13 cellular contexts compared by ENCODE assay signal in the genomic region with DNA sequence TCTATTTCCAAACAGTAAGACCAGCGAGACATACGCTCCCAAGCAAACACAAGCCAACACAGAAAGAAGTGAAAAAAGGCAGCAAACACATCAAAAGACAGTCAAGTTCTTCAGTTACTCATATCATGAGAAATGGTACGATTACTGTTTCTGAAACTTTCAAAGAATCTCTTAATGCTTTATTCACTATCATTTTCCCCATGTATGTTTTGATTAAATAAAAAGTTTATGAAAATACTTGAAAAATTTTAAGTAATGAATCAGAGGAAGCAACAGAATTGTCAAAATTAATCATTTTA.
DNase-seq lines count a peak whose midpoint lies in the region; ATAC-seq, FAIRE-seq and TF ChIP-seq lines count a peak whose summit lies in the region.
"Had no signal": no experiment of that assay in that cellular context is flagged by ENCODE, and none has a peak within 500 bp of the region (broad histone marks: within the 10 kb centered on the region; RNA-seq: fewer than 3 reads in every experiment).

No MANE protein-coding gene starts in this region.

- no peak for TF ChIP-seq POLR2A in HepG2 (IDR thresholded peaks at IDR 0.05; ENCODE audit: insufficient read depth in 1 of 2, low read depth in 2 of 2, low read length in 2 of 2)
- no peak for TF ChIP-seq POLR2A in right lobe of liver (IDR thresholded peaks at IDR 0.05)

- POLR2A ChIA-PET in HepG2 (lab: Yijun Ruan, JAX) = interaction anchor here (1.8 kb wide), 1 partner anchor 11 kb away, joined by 8 read pairs; no protein-coding TSS in a partner anchor
- POLR2A ChIA-PET in naive thymus-derived CD4-positive, alpha-beta T cell (lab: Charles Lee) = interaction anchor here (0.6 to 20.2 kb wide), 6 partner anchors 9 to 95 kb away, joined by 3 to 362 read pairs (median 14); no protein-coding TSS in a partner anchor

- peaks cover 38% of the 10 kb centered on the region for H3K79me2 ChIP-seq in HepG2 (ENCODE audit: insufficient read depth, low read length)

- DNase-seq in HepG2 (ENCODE audit: low spot score) (no peak), right lobe of liver (no peak), occipital lobe (lab: John Stamatoyannopoulos, UW) (no peak), COR-L47 (lab: John Stamatoyannopoulos, UW) (no peak), left lobe of liver (ENCODE audit: low spot score) (no peak)
- DNase-seq in activated naive CD4-positive, alpha-beta T cell treated with anti-CD3 and anti-CD28 coated beads, Interleukin-2, amount 50 U/mL, for 72 hours (ENCODE audit: low spot score in 2 of 2) = no peak
- DNase-seq in naive thymus-derived CD4-positive, alpha-beta T cell = no peak
- DNase-seq: MM.1S had no signal

- peaks cover 53 to 76% (median 70%) of the 10 kb centered on the region in 7 donors for H3K4me1 Mint-ChIP-seq in naive thymus-derived CD4-positive, alpha-beta T cell

- no peak for FAIRE-seq in HepG2 (lab: Jason Lieb, UNC)
- FAIRE-seq: pancreas had no signal

- peaks cover 0 to 3% (median 0%) of the 10 kb centered on the region in 5 donors for H3K27me3 Mint-ChIP-seq in naive thymus-derived CD4-positive, alpha-beta T cell

- intact Hi-C loops in HepG2 (cut with micrococcal nuclease; ENCODE audit: unreplicated experiment) = no loop called here
- intact Hi-C loops in right lobe of liver (cut with DNase I) = no loop called here
- intact Hi-C loops in naive thymus-derived CD4-positive, alpha-beta T cell (cut with micrococcal nuclease) = loop anchor here (1.0 to 5.0 kb wide), 4 partner anchors 11 to 36 kb away; no protein-coding TSS in a partner anchor

- peaks cover 0 to 11% of the 10 kb centered on the region in 2 donors for H3K36me3 Mint-ChIP-seq in activated naive CD4-positive, alpha-beta T cell treated with anti-CD3 and anti-CD28 coated beads, Interleukin-2, amount 50 U/mL, for 72 hours
- peaks cover 0 to 20% (median 0%) of the 10 kb centered on the region in 5 donors for H3K36me3 Mint-ChIP-seq in naive thymus-derived CD4-positive, alpha-beta T cell

- H3K4me3 ChIP-seq in HepG2 (replicated peaks in 1 of 3; ENCODE audit: insufficient read depth in 1 of 3, low read depth in 2 of 3, low read length in 3 of 3) = peak overlapping the region in 1 of 3 experiments; percentile 36; a peak in 2 of 6 replicates
- H3K4me3 ChIP-seq in right lobe of liver = no peak overlapping the region
- peak overlapping the region; percentile 42 for H3K4me3 ChIP-seq in naive thymus-derived CD4-positive, alpha-beta T cell (ENCODE audit: low read length)
- H3K4me3 ChIP-seq: ascending aorta had no signal

- H3K9me3 ChIP-seq in HepG2 (ENCODE audit: low read length) = no peaks in the 10 kb centered on the region
- no peaks in the 10 kb centered on the region for H3K9me3 ChIP-seq in right lobe of liver
- no peaks in the 10 kb centered on the region for H3K9me3 ChIP-seq in naive thymus-derived CD4-positive, alpha-beta T cell (ENCODE audit: control insufficient read depth in 2 of 3, low read length in 3 of 3)
- H3K9me3 ChIP-seq: ascending aorta, pancreas, thoracic aorta had no signal

- WGBS in HepG2 (ENCODE audit: low lambda C conversion rate) = 52% methylated on average over 3 of the region's 3 CpGs
- 68% methylated on average over 2 of the region's 3 CpGs for WGBS in right lobe of liver (ENCODE audit: insufficient coverage, low coverage, low lambda C conversion rate, missing lambda C conversion rate)

- no peak overlapping the region for H2AFZ ChIP-seq in HepG2 (ENCODE audit: low read length)

- peak overlapping the region; percentile 66 for H3K4me2 ChIP-seq in HepG2 (ENCODE audit: low read depth, low read length)

- H3K4me3 Mint-ChIP-seq in naive thymus-derived CD4-positive, alpha-beta T cell = peak overlapping the region; percentile 78 to 88 (median 86)

- BruUV-seq in HepG2 (replicated peaks; lab: Mats Ljungman, UMichigan) = no TSS peak

- peaks cover 53% of the 10 kb centered on the region for H4K20me1 ChIP-seq in HepG2 (ENCODE audit: insufficient read depth, low read length)

- CTCF ChIA-PET in HepG2 (lab: Yijun Ruan, JAX; ENCODE audit: low intra/inter-chr PET ratio, low total read pairs) = no interaction called here
- CTCF ChIA-PET in naive thymus-derived CD4-positive, alpha-beta T cell (lab: Charles Lee) = interaction anchor here (0.7 to 2.0 kb wide), 5 partner anchors 9 to 311 kb away, joined by 3 to 8 read pairs (median 5); no protein-coding TSS in a partner anchor

- peak overlapping the region; percentile 90 to 91 for H3K27ac Mint-ChIP-seq in activated naive CD4-positive, alpha-beta T cell treated with anti-CD3 and anti-CD28 coated beads, Interleukin-2, amount 50 U/mL, for 72 hours
- peak overlapping the region; percentile 87 to 97 (median 93) for H3K27ac Mint-ChIP-seq in naive thymus-derived CD4-positive, alpha-beta T cell
- H3K27ac Mint-ChIP-seq: memory B cell had no signal

- H3K9ac ChIP-seq in HepG2 (ENCODE audit: insufficient read depth, low read depth, low read length) = peak overlapping the region; percentile 32

- no peak for TF ChIP-seq CTCF in HepG2 (CRISPR knock-in tag; IDR thresholded peaks at IDR 0.05)
- TF ChIP-seq CTCF in right lobe of liver (IDR thresholded peaks at IDR 0.05) = no peak

- in situ Hi-C loops in HepG2 (cut with HindIII; ENCODE audit: extremely low pct_ligation_motif_present, low pct_unique_long_range_greater_than_20kb) = no loop called here

- no peak for TF ChIP-seq RAD21 in HepG2 (CRISPR knock-in tag; IDR thresholded peaks at IDR 0.05)

- H3K27ac ChIP-seq in HepG2 (ENCODE audit: extremely low read length, insufficient read depth, low read length) = no peak overlapping the region
- H3K27ac ChIP-seq in right lobe of liver = no peak overlapping the region
- H3K27ac ChIP-seq in naive thymus-derived CD4-positive, alpha-beta T cell (ENCODE audit: low read depth, low read length) = peak overlapping the region; percentile 37
- H3K27ac ChIP-seq: ascending aorta, pancreas, thoracic aorta had no signal

- no peak for ATAC-seq in HepG2
- no peak for ATAC-seq in right lobe of liver
- ATAC-seq in activated naive CD4-positive, alpha-beta T cell treated with anti-CD3 and anti-CD28 coated beads, Interleukin-2, amount 50 U/mL, for 72 hours = peak; percentile 43 to 60
- no peak for ATAC-seq in naive thymus-derived CD4-positive, alpha-beta T cell
- ATAC-seq in HG03571 (IDR thresholded peaks at IDR 0.05; ENCODE audit: unreplicated experiment) = no peak
- ATAC-seq in left lobe of liver = no peak

- no peaks in the 10 kb centered on the region for H3K36me3 ChIP-seq in HepG2 (replicated peaks in 1 of 2; ENCODE audit: control insufficient read depth in 1 of 2, insufficient read depth in 2 of 2, low read length in 2 of 2)
- no peaks in the 10 kb centered on the region for H3K36me3 ChIP-seq in right lobe of liver
- H3K36me3 ChIP-seq in naive thymus-derived CD4-positive, alpha-beta T cell (ENCODE audit: control insufficient read depth in 2 of 3, insufficient read depth in 3 of 3, low read length in 3 of 3) = no peaks in the 10 kb centered on the region
- H3K36me3 ChIP-seq: ascending aorta, pancreas, thoracic aorta had no signal

- H3K4me1 ChIP-seq in HepG2 (ENCODE audit: insufficient read depth, low read length) (peaks cover 33% of the 10 kb centered on the region), right lobe of liver (peaks cover 0 to 18% (median 6%) of the 10 kb centered on the region in 4 donors)
- peaks cover 37 to 53% of the 10 kb centered on the region in 2 donors for H3K4me1 ChIP-seq in naive thymus-derived CD4-positive, alpha-beta T cell (ENCODE audit: control insufficient read depth in 2 of 2, insufficient read depth in 2 of 2, low read length in 2 of 2)

- TF ChIP-seq EP300 in HepG2 (IDR thresholded peaks at IDR 0.05; ENCODE audit: low read depth in 2 of 2, low read length in 2 of 2) (no peak), HepG2 (CRISPR knock-in tag; IDR thresholded peaks at IDR 0.05; ENCODE audit: borderline replicate concordance) (no peak)

- H3K27me3 ChIP-seq in HepG2 (ENCODE audit: control insufficient read depth in 1 of 2, insufficient read depth in 2 of 2, low read length in 2 of 2) (no peaks in the 10 kb centered on the region), right lobe of liver (no peaks in the 10 kb centered on the region)
- no peaks in the 10 kb centered on the region for H3K27me3 ChIP-seq in naive thymus-derived CD4-positive, alpha-beta T cell (ENCODE audit: control insufficient read depth in 2 of 2, insufficient read depth in 2 of 2, low read length in 2 of 2)
- H3K27me3 ChIP-seq: ascending aorta, pancreas had no signal

- H3K9me3 Mint-ChIP-seq in activated naive CD4-positive, alpha-beta T cell treated with anti-CD3 and anti-CD28 coated beads, Interleukin-2, amount 50 U/mL, for 72 hours = no peaks in the 10 kb centered on the region
- H3K9me3 Mint-ChIP-seq in naive thymus-derived CD4-positive, alpha-beta T cell = peaks cover 0 to 2% (median 0%) of the 10 kb centered on the region in 11 donors
- H3K9me3 Mint-ChIP-seq: memory B cell had no signal

TF ChIP-seq in HepG2, 621 proteins besides CTCF, POLR2A, EP300 and RAD21:
- TF ChIP-seq, protein P1, sequence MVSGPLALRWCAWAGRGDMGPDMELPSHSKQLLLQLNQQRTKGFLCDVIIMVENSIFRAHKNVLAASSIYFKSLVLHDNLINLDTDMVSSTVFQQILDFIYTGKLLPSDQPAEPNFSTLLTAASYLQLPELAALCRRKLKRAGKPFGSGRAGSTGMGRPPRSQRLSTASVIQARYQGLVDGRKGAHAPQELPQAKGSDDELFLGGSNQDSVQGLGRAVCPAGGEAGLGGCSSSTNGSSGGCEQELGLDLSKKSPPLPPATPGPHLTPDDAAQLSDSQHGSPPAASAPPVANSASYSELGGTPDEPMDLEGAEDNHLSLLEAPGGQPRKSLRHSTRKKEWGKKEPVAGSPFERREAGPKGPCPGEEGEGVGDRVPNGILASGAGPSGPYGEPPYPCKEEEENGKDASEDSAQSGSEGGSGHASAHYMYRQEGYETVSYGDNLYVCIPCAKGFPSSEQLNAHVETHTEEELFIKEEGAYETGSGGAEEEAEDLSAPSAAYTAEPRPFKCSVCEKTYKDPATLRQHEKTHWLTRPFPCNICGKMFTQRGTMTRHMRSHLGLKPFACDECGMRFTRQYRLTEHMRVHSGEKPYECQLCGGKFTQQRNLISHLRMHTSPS (CRISPR knock-in tag; IDR thresholded peaks at IDR 0.05; ENCODE audit: low read depth) = no peak
- TF ChIP-seq SNAI1 (CRISPR knock-in tag; IDR thresholded peaks at IDR 0.05; ENCODE audit: borderline replicate concordance) = no peak
- TF ChIP-seq, protein P2, sequence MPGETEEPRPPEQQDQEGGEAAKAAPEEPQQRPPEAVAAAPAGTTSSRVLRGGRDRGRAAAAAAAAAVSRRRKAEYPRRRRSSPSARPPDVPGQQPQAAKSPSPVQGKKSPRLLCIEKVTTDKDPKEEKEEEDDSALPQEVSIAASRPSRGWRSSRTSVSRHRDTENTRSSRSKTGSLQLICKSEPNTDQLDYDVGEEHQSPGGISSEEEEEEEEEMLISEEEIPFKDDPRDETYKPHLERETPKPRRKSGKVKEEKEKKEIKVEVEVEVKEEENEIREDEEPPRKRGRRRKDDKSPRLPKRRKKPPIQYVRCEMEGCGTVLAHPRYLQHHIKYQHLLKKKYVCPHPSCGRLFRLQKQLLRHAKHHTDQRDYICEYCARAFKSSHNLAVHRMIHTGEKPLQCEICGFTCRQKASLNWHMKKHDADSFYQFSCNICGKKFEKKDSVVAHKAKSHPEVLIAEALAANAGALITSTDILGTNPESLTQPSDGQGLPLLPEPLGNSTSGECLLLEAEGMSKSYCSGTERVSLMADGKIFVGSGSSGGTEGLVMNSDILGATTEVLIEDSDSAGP (CRISPR knock-in tag; IDR thresholded peaks at IDR 0.05; ENCODE audit: borderline replicate concordance) = no peak
- TF ChIP-seq NBN (conservative IDR thresholded peaks at IDR 0.05) = no peak

Comparison
In these comparisons a context has a peak if more than half of its experiments do, and no peak if none do; other contexts are left out.
1. ATAC-seq: peak in activated naive CD4-positive, alpha-beta T cell treated with anti-CD3 and anti-CD28 coated beads, Interleukin-2, amount 50 U/mL, for 72 hours (2 of 2); none in HepG2 (single experiment), right lobe of liver (0 of 4), naive thymus-derived CD4-positive, alpha-beta T cell (single experiment), HG03571 (single experiment) and left lobe of liver (single experiment).
2. intact Hi-C loops: an anchor here in naive thymus-derived CD4-positive, alpha-beta T cell (1.0 to 5.0 kb wide); none called in HepG2 and right lobe of liver.